Comparison of ENCODE assay signal across 1 cellular context in genomic region chr19:44024900-44025216, GRCh38.
A peak's percentile ranks its signal among the peaks of the same experiment; 100 is the strongest.
TF ChIP-seq lines count a peak whose summit lies in the region.

No MANE protein-coding gene starts in this region.

TF ChIP-seq in H1, 55 proteins besides CTCF, POLR2A, EP300 and RAD21:
- TF ChIP-seq EGR1 (IDR thresholded peaks at IDR 0.05; ENCODE audit: borderline replicate concordance, low read depth, low read length): no peak
- TF ChIP-seq SUZ12 (IDR thresholded peaks at IDR 0.05; ENCODE audit: low read length): no peak
- no peak for TF ChIP-seq HDAC6 (IDR thresholded peaks at IDR 0.05; ENCODE audit: low read depth, low read length)
- TF ChIP-seq, protein P1, sequence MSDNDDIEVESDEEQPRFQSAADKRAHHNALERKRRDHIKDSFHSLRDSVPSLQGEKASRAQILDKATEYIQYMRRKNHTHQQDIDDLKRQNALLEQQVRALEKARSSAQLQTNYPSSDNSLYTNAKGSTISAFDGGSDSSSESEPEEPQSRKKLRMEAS (IDR thresholded peaks at IDR 0.05): no peak
- 0 out of 2 replicates have a peak, but pooled peaks have one; percentile 37 for TF ChIP-seq POLR2AphosphoS5 (IDR thresholded peaks at IDR 0.05; ENCODE audit: low read depth, low read length)
- no peak for TF ChIP-seq MAFK (IDR thresholded peaks at IDR 0.05; ENCODE audit: low read depth, low read length)
